ENCODE assay signal across 28 cellular contexts in genomic region chrX:134481339-134481738, GRCh38.
"Had no signal": no experiment of that assay in that cellular context is flagged by ENCODE, and none has a peak within 500 bp of the region (broad histone marks: within the 10 kb centered on the region; RNA-seq: fewer than 3 reads in every experiment).

No MANE protein-coding gene starts in this region.

- H3K36me3 ChIP-seq: colonic mucosa, esophagus squamous epithelium, gastrocnemius medialis, left lung had no signal

- H3K9me3 ChIP-seq: colonic mucosa, esophagus squamous epithelium, gastrocnemius medialis, heart right ventricle, left lung, lower lobe of right lung, mucosa of descending colon had no signal

- ATAC-seq: effector memory CD8-positive, alpha-beta T cell; esophagus mucosa; gastrocnemius medialis; heart right ventricle; left cardiac atrium; left lung; left ventricle myocardium superior; lower lobe of right lung; mucosa of descending colon had no signal

- H3K4me3 Mint-ChIP-seq: dendritic cell treated with granulocyte-macrophage colony-stimulating factor and Interleukin-4, amounts not matched to agents 40 ng/mL and 50 ng/mL, for 4 days; effector memory CD8-positive, alpha-beta T cell; endodermal cell; mesothelial cell of epicardium; naive B cell had no signal

- FAIRE-seq: endometrium, islet of Langerhans, keratinocyte had no signal

- H3K4me3 ChIP-seq: colonic mucosa, esophagus squamous epithelium, gastrocnemius medialis, heart right ventricle, left lung, lower lobe of right lung, mucosa of descending colon had no signal

- H3K4me1 Mint-ChIP-seq: endodermal cell, mesothelial cell of epicardium, naive B cell had no signal

- H3K27me3 ChIP-seq: colonic mucosa, esophagus squamous epithelium, gastrocnemius medialis, heart right ventricle, left lung had no signal

- DNase-seq: colonic mucosa; cortex of kidney; effector CD8-positive, alpha-beta T cell; effector memory CD8-positive, alpha-beta T cell; endodermal cell; erythroblast; esophagus squamous epithelium; foreskin fibroblast; foreskin melanocyte; gastrocnemius medialis; glutamatergic neuron; head of caudate nucleus; heart right ventricle; hippocampal formation; left cardiac atrium; left lung; left ventricle myocardium superior; lower lobe of right lung; mesenchymal stem cell; mucosa of descending colon; naive B cell had no signal

- H3K27me3 Mint-ChIP-seq: dendritic cell treated with granulocyte-macrophage colony-stimulating factor and Interleukin-4, amounts not matched to agents 40 ng/mL and 50 ng/mL, for 4 days; effector memory CD8-positive, alpha-beta T cell; naive B cell had no signal

- H3K27ac Mint-ChIP-seq: dendritic cell treated with granulocyte-macrophage colony-stimulating factor and Interleukin-4, amounts not matched to agents 40 ng/mL and 50 ng/mL, for 4 days; effector memory CD8-positive, alpha-beta T cell; endodermal cell; mesothelial cell of epicardium had no signal

- H3K9me3 Mint-ChIP-seq: dendritic cell treated with granulocyte-macrophage colony-stimulating factor and Interleukin-4, amounts not matched to agents 40 ng/mL and 50 ng/mL, for 4 days; effector memory CD8-positive, alpha-beta T cell; naive B cell had no signal

- H3K4me1 ChIP-seq: colonic mucosa, esophagus squamous epithelium, gastrocnemius medialis, heart right ventricle, left lung, lower lobe of right lung had no signal

- H3K27ac ChIP-seq: colonic mucosa, epithelial cell of prostate, esophagus squamous epithelium, gastrocnemius medialis, heart right ventricle, left lung, lower lobe of right lung had no signal
